Comparison of ENCODE assay signal across 8 cellular contexts in the genomic region with DNA sequence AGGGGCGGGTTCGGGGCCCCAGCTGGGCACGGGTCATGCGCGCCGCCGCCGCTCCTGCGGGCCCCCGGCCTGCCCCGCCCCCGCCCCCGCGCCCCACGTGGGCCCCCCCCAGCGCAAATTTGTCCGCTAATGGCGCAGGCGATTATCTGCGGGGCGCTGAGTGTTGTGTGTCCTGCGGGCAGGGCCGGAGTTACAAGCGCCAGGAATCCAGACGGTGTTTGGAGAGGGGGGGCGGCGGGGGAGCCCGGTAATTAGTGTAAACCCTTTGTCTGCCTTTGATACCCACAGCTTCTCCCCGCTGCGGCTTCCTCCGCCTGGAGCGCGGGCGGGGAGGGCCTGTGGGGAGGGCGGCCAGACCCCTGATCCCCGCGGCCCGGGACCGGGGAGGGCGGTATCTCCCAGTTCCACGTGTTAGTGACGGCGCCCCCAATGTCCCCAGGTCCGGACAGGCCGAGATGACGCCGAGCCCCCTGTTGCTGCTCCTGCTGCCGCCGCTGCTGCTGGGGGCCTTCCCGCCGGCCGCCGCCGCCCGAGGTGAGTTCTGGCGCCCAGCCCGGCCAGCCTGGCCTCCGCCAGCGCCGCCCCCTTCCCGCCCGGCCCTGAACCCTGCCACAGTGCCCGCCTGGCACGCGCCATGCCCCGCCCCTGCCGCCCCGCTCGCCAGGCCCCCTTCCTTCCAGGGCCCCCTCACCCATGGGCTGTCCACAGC. TPM values are rescaled to one million over a fixed set of nuclear protein-coding genes. Genes with fewer than 3 reads are reported as not detected.
DNase-seq lines count a peak whose midpoint lies in the region; ATAC-seq lines count a peak whose summit lies in the region.

No MANE protein-coding gene starts in this region.

- peak overlapping the region; percentile 58 for H3K4me3 Mint-ChIP-seq in activated naive CD4-positive, alpha-beta T cell treated with anti-CD3 and anti-CD28 coated beads, Interleukin-2, amount 50 U/mL, for 24 hours
- peak overlapping the region in 4 of 5 donors; percentile 21 to 68 (median 49) for H3K4me3 Mint-ChIP-seq in immature natural killer cell

- no peaks in the 10 kb centered on the region for H3K36me3 Mint-ChIP-seq in activated naive CD4-positive, alpha-beta T cell treated with anti-CD3 and anti-CD28 coated beads, Interleukin-2, amount 50 U/mL, for 24 hours
- H3K36me3 Mint-ChIP-seq in immature natural killer cell: no peaks in the 10 kb centered on the region

- H3K27me3 Mint-ChIP-seq in activated naive CD4-positive, alpha-beta T cell treated with anti-CD3 and anti-CD28 coated beads, Interleukin-2, amount 50 U/mL, for 24 hours: peaks cover 12% of the 10 kb centered on the region
- H3K27me3 Mint-ChIP-seq in immature natural killer cell (ENCODE audit: low read depth in 3 of 3): peaks cover 8 to 28% (median 17%) of the 10 kb centered on the region in 3 donors

- peaks cover 12% of the 10 kb centered on the region for H3K4me1 Mint-ChIP-seq in activated naive CD4-positive, alpha-beta T cell treated with anti-CD3 and anti-CD28 coated beads, Interleukin-2, amount 50 U/mL, for 24 hours
- peaks cover 12 to 15% of the 10 kb centered on the region in 2 donors for H3K4me1 Mint-ChIP-seq in immature natural killer cell

- H3K9me3 Mint-ChIP-seq in activated naive CD4-positive, alpha-beta T cell treated with anti-CD3 and anti-CD28 coated beads, Interleukin-2, amount 50 U/mL, for 24 hours: no peaks in the 10 kb centered on the region
- H3K9me3 Mint-ChIP-seq in immature natural killer cell: peaks cover 0 to 2% (median 0%) of the 10 kb centered on the region in 6 donors

- peak; percentile 39 for DNase-seq in EL
- peak; percentile 12 for DNase-seq in OCI-M1 (lab: John Stamatoyannopoulos, UW)
- peak; percentile 39 to 48 (median 43) for DNase-seq in immature natural killer cell
- DNase-seq in stimulated activated CD4-positive, alpha-beta T cell treated with anti-CD3 and anti-CD28 coated beads, TNF-alpha, amount 100 ng/mL, for 4 hours (ENCODE audit: low read depth in 3 of 3): peak in 2 of 3 experiments; percentile 13 to 26
- DNase-seq in 8988T: no peak

- no peak for ATAC-seq in GM18868 (IDR thresholded peaks at IDR 0.05; ENCODE audit: unreplicated experiment)
- ATAC-seq in activated CD4-positive, CD25-positive, alpha-beta regulatory T cell treated with anti-CD3 and anti-CD28 coated beads, Interleukin-2, amount 50 U/mL, for 24 hours: no peak

- H3K27ac Mint-ChIP-seq in activated naive CD4-positive, alpha-beta T cell treated with anti-CD3 and anti-CD28 coated beads, Interleukin-2, amount 50 U/mL, for 24 hours: no peak overlapping the region
- no peak overlapping the region for H3K27ac Mint-ChIP-seq in immature natural killer cell

RNA-seq across cellular contexts. Expression of a gene that starts 0.8 kb away (rescaled TPM):
- under 1 TPM in 2 of 3 donors, not detected in 1; 0.19 to 0.30 TPM for polyA plus RNA-seq in immature natural killer cell

RNA-seq across cellular contexts. Expression of a gene that starts 19.0 kb away (rescaled TPM):
- polyA plus RNA-seq in immature natural killer cell: under 1 TPM in 2 of 3 donors, not detected in 1; 0.52 to 0.77 TPM

RNA-seq across cellular contexts. Expression of a gene that starts 25.3 kb away (rescaled TPM):
- polyA plus RNA-seq in immature natural killer cell: 10 to 100 TPM in 1 of 3 donors, 1 to 10 TPM in 2; 5.6 to 12.2 (median 6.3) TPM

RNA-seq across cellular contexts. Expression of a gene that starts 38.8 kb away (rescaled TPM):
- 10 to 100 TPM; 12.1 to 24.0 (median 14.0) TPM for polyA plus RNA-seq in immature natural killer cell
